ENCODE assay signal across 13 cellular contexts in the genomic region with DNA sequence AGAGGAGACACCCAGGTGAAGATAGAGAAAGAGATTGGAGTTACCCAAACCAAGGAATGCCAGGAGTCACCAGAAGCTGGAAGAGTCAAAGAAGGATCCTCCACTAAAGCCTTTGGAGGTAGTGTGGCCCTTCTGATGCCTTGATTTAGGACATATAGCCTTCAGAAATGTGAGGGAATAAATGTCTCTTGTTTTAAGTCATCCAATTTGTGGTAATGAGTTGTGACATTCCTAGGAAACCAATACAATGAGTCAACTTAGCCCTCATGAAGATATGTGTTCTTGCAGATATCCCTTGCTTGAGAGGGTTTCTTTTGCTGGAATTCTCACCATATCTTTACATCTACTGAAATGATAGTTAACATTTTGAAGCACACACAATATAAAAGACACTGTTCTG. TPM values are rescaled to one million over a fixed set of nuclear protein-coding genes. Genes with fewer than 3 reads are reported as not detected.
DNase-seq lines count a peak whose midpoint lies in the region; ATAC-seq and TF ChIP-seq lines count a peak whose summit lies in the region.
"Had no signal": no experiment of that assay in that cellular context is flagged by ENCODE, and none has a peak within 500 bp of the region (broad histone marks: within the 10 kb centered on the region; RNA-seq: fewer than 3 reads in every experiment).

No MANE protein-coding gene starts in this region.

- H3K36me3 ChIP-seq in SK-N-SH (replicated peaks in 1 of 2; ENCODE audit: control insufficient read depth in 1 of 2, insufficient read depth in 2 of 2, low read length in 1 of 2) (no peaks in the 10 kb centered on the region), fibroblast of lung (ENCODE audit: control insufficient read depth, insufficient read depth, low read length) (no peaks in the 10 kb centered on the region)

- H3K27ac ChIP-seq in SK-N-SH (ENCODE audit: low read depth in 2 of 2, low read length in 1 of 2) (peak overlapping the region in 1 of 2 experiments; percentile 79; a peak in 2 of 4 replicates), fibroblast of lung (ENCODE audit: insufficient read depth, low read length) (no peak overlapping the region)
- H3K27ac ChIP-seq in CD4-positive, alpha-beta T cell (ENCODE audit: low read depth, low read length): no peak overlapping the region

- DNase-seq in GM04503 (ENCODE audit: low read depth): peak; percentile 68
- DNase-seq in SK-N-SH: no peak
- DNase-seq in fibroblast of lung (ENCODE audit: low read depth in 2 of 2): peak; percentile 56 to 92
- peak; percentile 94 for DNase-seq in renal cortical epithelial cell (ENCODE audit: low read depth)
- DNase-seq in NCI-H1105 treated with DMSO at 0.1 percent for 48 hours (lab: John Stamatoyannopoulos, UW): no peak
- no peak for DNase-seq in CD4-positive, alpha-beta T cell
- no peak for DNase-seq in OCI-M1 (lab: John Stamatoyannopoulos, UW)
- no peak for DNase-seq in NCI-H1048 (lab: John Stamatoyannopoulos, UW)
- DNase-seq: KG1, NCI-H1930, T-cell had no signal

- no peaks in the 10 kb centered on the region for H3K79me2 ChIP-seq in SK-N-SH (ENCODE audit: insufficient read depth)
- H3K79me2 ChIP-seq in fibroblast of lung (ENCODE audit: control insufficient read depth, insufficient read depth, low read length): no peaks in the 10 kb centered on the region

- 0 out of 4 replicates have a peak, but pooled peaks of 1 of the 2 experiments have one; percentile 15 for TF ChIP-seq EP300 in SK-N-SH (IDR thresholded peaks at IDR 0.05; ENCODE audit: borderline replicate concordance in 1 of 2, low read depth in 1 of 2, low read length in 1 of 2)

- H3F3A ChIP-seq in SK-N-SH (replicated peaks; ENCODE audit: insufficient read depth): peaks cover 20% of the 10 kb centered on the region

- H3K9me3 Mint-ChIP-seq in CD4-positive, alpha-beta T cell: no peaks in the 10 kb centered on the region
- H3K9me3 Mint-ChIP-seq: brain, T-cell had no signal

- ATAC-seq in CD4-positive, alpha-beta T cell (ENCODE audit: poor library complexity): no peak
- ATAC-seq: sciatic nerve, T-cell had no signal

- no peak for TF ChIP-seq RAD21 in SK-N-SH (IDR thresholded peaks at IDR 0.05; ENCODE audit: low read length)

- H3K9ac ChIP-seq in SK-N-SH (no peak overlapping the region), fibroblast of lung (ENCODE audit: insufficient read depth, low read length) (no peak overlapping the region)

- H3K9me3 ChIP-seq in SK-N-SH (no peaks in the 10 kb centered on the region), fibroblast of lung (ENCODE audit: control insufficient read depth, insufficient read depth, low read depth, low read length) (no peaks in the 10 kb centered on the region)
- no peaks in the 10 kb centered on the region for H3K9me3 ChIP-seq in CD4-positive, alpha-beta T cell (ENCODE audit: control insufficient read depth, low read length)

- H3K9me2 ChIP-seq in SK-N-SH: no peaks in the 10 kb centered on the region

- no peaks in the 10 kb centered on the region for H4K20me1 ChIP-seq in SK-N-SH (ENCODE audit: insufficient read depth)
- no peaks in the 10 kb centered on the region for H4K20me1 ChIP-seq in fibroblast of lung (ENCODE audit: control insufficient read depth, extremely low read depth, insufficient read depth, low read length)

- H3K4me1 ChIP-seq in SK-N-SH (ENCODE audit: control insufficient read depth in 1 of 2, insufficient read depth in 2 of 2, low read depth in 1 of 2, low read length in 1 of 2) (peaks cover 0 to 21% of the 10 kb centered on the region in 2 experiments; a peak in 1 of 4 replicates), fibroblast of lung (ENCODE audit: control insufficient read depth, extremely low read depth, insufficient read depth, low read length) (peaks cover 10% of the 10 kb centered on the region)

- H2AFZ ChIP-seq in SK-N-SH (ENCODE audit: low read depth) (0 out of 2 replicates have a peak overlapping the region, but pooled peaks have one; percentile 45), fibroblast of lung (ENCODE audit: low read length) (no peak overlapping the region)

- no peak overlapping the region for H3K4me2 ChIP-seq in SK-N-SH
- H3K4me2 ChIP-seq in fibroblast of lung (ENCODE audit: extremely low read depth, insufficient read depth, low read length): no peak overlapping the region

- peaks cover 11% of the 10 kb centered on the region for H3K27me3 Mint-ChIP-seq in CD4-positive, alpha-beta T cell

- no peak for TF ChIP-seq CTCF in SK-N-SH (IDR thresholded peaks at IDR 0.05)
- no peak for TF ChIP-seq CTCF in fibroblast of lung (conservative IDR thresholded peaks at IDR 0.05 in 1 of 2, IDR thresholded peaks at IDR 0.05 in 1 of 2; ENCODE audit: low read depth in 1 of 2, low read length in 2 of 2)
- no peak for TF ChIP-seq CTCF in CD4-positive, alpha-beta T cell (IDR thresholded peaks at IDR 0.05)

- intact Hi-C loops in CD4-positive, alpha-beta T cell (cut with DNase I, micrococcal nuclease): no loop called here

- no peaks in the 10 kb centered on the region for H3K27me3 ChIP-seq in SK-N-SH (ENCODE audit: insufficient read depth)
- H3K27me3 ChIP-seq in fibroblast of lung (ENCODE audit: control insufficient read depth, insufficient read depth, low read length): no peaks in the 10 kb centered on the region
- no peaks in the 10 kb centered on the region for H3K27me3 ChIP-seq in CD4-positive, alpha-beta T cell (ENCODE audit: control insufficient read depth, insufficient read depth, low read length)

- CTCF ChIA-PET in SK-N-SH (lab: Yijun Ruan, JAX): interaction anchor here (0.6 kb wide), 1 partner anchor 64 kb away, joined by 3 read pairs; no protein-coding TSS in a partner anchor
- CTCF ChIA-PET in CD4-positive, alpha-beta T cell (lab: Charles Lee): no interaction called here

- no peak overlapping the region for H3K4me3 Mint-ChIP-seq in CD4-positive, alpha-beta T cell
- H3K4me3 Mint-ChIP-seq: brain, T-cell had no signal

- no peaks in the 10 kb centered on the region for H3K36me3 Mint-ChIP-seq in CD4-positive, alpha-beta T cell (ENCODE audit: low read depth)
- H3K36me3 Mint-ChIP-seq: brain, T-cell had no signal

- no peak overlapping the region for H3K27ac Mint-ChIP-seq in CD4-positive, alpha-beta T cell
- H3K27ac Mint-ChIP-seq: brain, T-cell had no signal

- POLR2A ChIA-PET in SK-N-SH (lab: Yijun Ruan, JAX): no interaction called here
- POLR2A ChIA-PET in CD4-positive, alpha-beta T cell (lab: Charles Lee): no interaction called here

- no peaks in the 10 kb centered on the region for H3K4me1 Mint-ChIP-seq in CD4-positive, alpha-beta T cell (ENCODE audit: low read depth)
- H3K4me1 Mint-ChIP-seq: brain, T-cell had no signal

- H3K4me3 ChIP-seq in SK-N-SH (ENCODE audit: low read depth in 2 of 2, low read length in 1 of 2) (no peak overlapping the region), fibroblast of lung (replicated peaks in 1 of 4; ENCODE audit: control extremely low read depth in 1 of 4, insufficient read depth in 1 of 4, low read depth in 3 of 4, low read length in 4 of 4) (no peak overlapping the region)

TF ChIP-seq in SK-N-SH, 30 proteins besides CTCF, POLR2A, EP300 and RAD21:
- TF ChIP-seq TCF12 (IDR thresholded peaks at IDR 0.05) (peak; percentile 57), TEAD4 (IDR thresholded peaks at IDR 0.05; ENCODE audit: borderline replicate concordance, insufficient read depth) (0 out of 2 replicates have a peak, but pooled peaks have one; percentile 40), JUND (IDR thresholded peaks at IDR 0.05) (peak; percentile 57), NFIC (IDR thresholded peaks at IDR 0.05; ENCODE audit: borderline replicate concordance) (no peak), USF1 (IDR thresholded peaks at IDR 0.05; ENCODE audit: borderline replicate concordance, low read depth) (peak; percentile 9; the same call in 1 of the 2 replicates), MXI1 (IDR thresholded peaks at IDR 0.05; ENCODE audit: low read depth, low read length) (no peak), FOSL2 (IDR thresholded peaks at IDR 0.05; ENCODE audit: borderline replicate concordance, low read depth) (peak; percentile 56; the same call in 1 of the 2 replicates)
- TF ChIP-seq, protein P1, sequence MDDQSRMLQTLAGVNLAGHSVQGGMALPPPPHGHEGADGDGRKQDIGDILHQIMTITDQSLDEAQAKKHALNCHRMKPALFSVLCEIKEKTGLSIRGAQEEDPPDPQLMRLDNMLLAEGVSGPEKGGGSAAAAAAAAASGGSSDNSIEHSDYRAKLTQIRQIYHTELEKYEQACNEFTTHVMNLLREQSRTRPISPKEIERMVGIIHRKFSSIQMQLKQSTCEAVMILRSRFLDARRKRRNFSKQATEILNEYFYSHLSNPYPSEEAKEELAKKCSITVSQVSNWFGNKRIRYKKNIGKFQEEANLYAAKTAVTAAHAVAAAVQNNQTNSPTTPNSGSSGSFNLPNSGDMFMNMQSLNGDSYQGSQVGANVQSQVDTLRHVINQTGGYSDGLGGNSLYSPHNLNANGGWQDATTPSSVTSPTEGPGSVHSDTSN (IDR thresholded peaks at IDR 0.05): peak; percentile 71

RNA-seq across cellular contexts. Expression of gene CCER1, which starts 58.8 kb away (rescaled TPM):
- polyA plus RNA-seq in SK-N-SH (2012; rRNA removed): not detected in 2 replicates
- not detected in 2 replicates for polyA plus RNA-seq in SK-N-SH (2012; cell fraction: cytosol; rRNA removed)
- not detected in 2 replicates for polyA plus RNA-seq in SK-N-SH (2012; cell fraction: nucleus; rRNA removed)
- not detected in 2 replicates for total RNA-seq in fibroblast of lung
- polyA plus RNA-seq in fibroblast of lung: not detected in 2 replicates
- not detected in 2 replicates for polyA plus RNA-seq in fibroblast of lung (2012)
- not detected in 2 replicates for polyA minus RNA-seq in fibroblast of lung (ENCODE audit: low replicate concordance)
- total RNA-seq in renal cortical epithelial cell: not detected in 2 replicates
- not detected for total RNA-seq in CD4-positive, alpha-beta T cell
- total RNA-seq: sciatic nerve, T-cell had no signal

Comparison
In these comparisons a context has a peak if more than half of its experiments do, and no peak if none do; other contexts are left out.
1. DNase-seq: peak in GM04503 (single experiment), fibroblast of lung (2 of 2) and renal cortical epithelial cell (single experiment); none in SK-N-SH (single experiment), NCI-H1105 treated with DMSO at 0.1 percent for 48 hours (single experiment), CD4-positive, alpha-beta T cell (0 of 10), OCI-M1 (single experiment) and NCI-H1048 (single experiment).